ENCODE assay signal across 28 cellular contexts in the genomic region with DNA sequence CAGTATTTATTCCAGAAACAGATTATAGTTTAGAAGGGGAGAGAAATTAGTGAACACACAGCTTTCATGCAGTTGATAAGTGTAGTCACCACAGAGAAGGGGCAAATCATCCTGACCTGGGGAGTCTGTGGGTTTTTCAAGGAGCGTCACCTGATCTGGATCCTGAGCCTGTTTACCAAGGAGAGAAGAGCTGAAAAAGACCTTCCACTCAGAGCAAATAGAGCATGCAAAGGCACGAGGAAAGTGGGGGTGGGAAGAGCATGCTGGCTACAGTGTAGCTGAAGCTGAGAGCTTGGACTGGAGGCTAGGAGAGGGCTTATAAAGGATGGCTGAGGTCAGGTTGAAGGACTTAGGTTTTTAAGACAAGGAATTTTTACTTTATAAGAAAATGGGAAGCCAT.
"Had no signal": no experiment of that assay in that cellular context is flagged by ENCODE, and none has a peak within 500 bp of the region (broad histone marks: within the 10 kb centered on the region; RNA-seq: fewer than 3 reads in every experiment).

No MANE protein-coding gene starts in this region.

- H2AFZ ChIP-seq: PC-9 had no signal

- H3K4me3 ChIP-seq: PC-9 had no signal

- H3K9ac ChIP-seq: KMS-11 had no signal

- H3K27ac ChIP-seq: KMS-11, PC-9, WERI-Rb-1 had no signal

- DNase-seq: activated CD4-positive, alpha-beta memory T cell treated with anti-CD3 and anti-CD28 coated beads, Interleukin-2, amount 10 ng/mL, durations not matched to agents 7 days and 5 days; activated CD4-positive, alpha-beta T cell treated with anti-CD3 and anti-CD28 coated beads for 1 hour; activated CD4-positive, alpha-beta T cell treated with anti-CD3 and anti-CD28 coated beads for 48 hours; activated CD4-positive, CD25-positive, alpha-beta regulatory T cell; activated CD8-positive, alpha-beta memory T cell treated with anti-CD3 and anti-CD28 coated beads for 24 hours; activated CD8-positive, alpha-beta memory T cell treated with anti-CD3 and anti-CD28 coated beads, Interleukin-2, amount 10 ng/mL, durations not matched to agents 7 days and 5 days; activated CD8-positive, alpha-beta memory T cell treated with anti-CD3 and anti-CD28 coated beads, Interleukin-2, amount 50 U/mL, for 48 hours; activated effector memory CD4-positive, alpha-beta T cell treated with Interleukin-2 at 50 U/mL for 16 hours; activated naive CD4-positive, alpha-beta T cell treated with anti-CD3 and anti-CD28 coated beads, Interleukin-2, amount 10 ng/mL, durations not matched to agents 7 days and 5 days; activated naive CD8-positive, alpha-beta T cell treated with anti-CD3 and anti-CD28 coated beads, Interleukin-2, amount 50 U/mL, for 24 hours; activated T-cell treated with anti-CD3 and anti-CD28 coated beads, Interleukin-2, amount 50 U/mL, for 48 hours; cerebellar nuclear complex; MM.1S; MV-4-11; NCI-H1092; NCI-H1436 treated with DMSO at 0.1 percent for 48 hours; NCI-H1694 treated with DMSO at 0.1 percent for 48 hours; NCI-H2029; NCI-H2171; NCI-H524; PC-9; Right ventricle myocardium superior; SW 1271; T-helper 1 cell; T-helper 2 cell; T-helper 9 cell; WERI-Rb-1 had no signal

- H3K4me2 ChIP-seq: KMS-11, PC-9 had no signal

- H3K36me3 ChIP-seq: WERI-Rb-1 had no signal

- ATAC-seq: activated CD8-positive, alpha-beta memory T cell treated with anti-CD3 and anti-CD28 coated beads, Interleukin-2, amount 10 ng/mL, durations not matched to agents 7 days and 5 days; activated naive CD8-positive, alpha-beta T cell treated with anti-CD3 and anti-CD28 coated beads, Interleukin-2, amount 50 U/mL, for 24 hours had no signal
